Comparison of ENCODE assay signal across 22 cellular contexts in the genomic region with DNA sequence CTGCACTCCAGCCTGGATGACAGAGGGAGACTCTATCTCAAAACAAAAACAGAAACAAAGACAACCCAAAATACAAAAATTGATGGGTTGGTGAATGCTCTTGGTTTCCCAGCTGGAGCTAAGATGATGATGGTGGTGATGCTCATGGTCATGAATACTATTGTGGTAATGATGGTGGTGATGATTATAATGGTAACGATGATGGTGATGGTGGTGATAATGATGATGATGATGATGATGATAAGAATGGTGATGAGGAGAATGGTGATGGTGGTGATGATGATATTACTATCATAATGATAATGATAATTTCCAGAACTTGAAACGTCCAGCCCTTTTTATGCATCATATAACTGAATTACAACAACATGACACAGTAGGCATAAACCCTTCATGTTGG. TPM values are rescaled to one million over a fixed set of nuclear protein-coding genes. Genes with fewer than 3 reads are reported as not detected.
DNase-seq lines count a peak whose midpoint lies in the region; ATAC-seq and TF ChIP-seq lines count a peak whose summit lies in the region.
"Had no signal": no experiment of that assay in that cellular context is flagged by ENCODE, and none has a peak within 500 bp of the region (broad histone marks: within the 10 kb centered on the region; RNA-seq: fewer than 3 reads in every experiment).

No MANE protein-coding gene starts in this region.

- H3K36me3 Mint-ChIP-seq in CD4-positive, alpha-beta T cell (ENCODE audit: low read depth): peaks cover 65% of the 10 kb centered on the region
- peaks cover 58% of the 10 kb centered on the region for H3K36me3 Mint-ChIP-seq in activated T-helper 17 cell treated with anti-CD3 and anti-CD28 coated beads, Interleukin-2, amount 50 U/mL, for 72 hours (ENCODE audit: low read depth)
- peaks cover 5 to 42% (median 5%) of the 10 kb centered on the region in 3 donors for H3K36me3 Mint-ChIP-seq in naive thymus-derived CD8-positive, alpha-beta T cell

- intact Hi-C loops in CD4-positive, alpha-beta T cell (cut with DNase I, micrococcal nuclease): no loop called here

- H3K27me3 ChIP-seq in CD4-positive, alpha-beta T cell (ENCODE audit: control insufficient read depth, insufficient read depth, low read length): no peaks in the 10 kb centered on the region

- no peak for DNase-seq in activated CD4-positive, CD25-positive, alpha-beta regulatory T cell treated with anti-CD3 and anti-CD28 coated beads, Interleukin-2, amount 50 U/mL, for 72 hours
- no peak for DNase-seq in CD4-positive, alpha-beta T cell
- no peak for DNase-seq in naive thymus-derived CD8-positive, alpha-beta T cell
- no peak for DNase-seq in GM10266 (ENCODE audit: extremely low spot score)
- no peak for DNase-seq in DMS79 treated with DMSO at 0.1 percent for 48 hours (lab: John Stamatoyannopoulos, UW)
- DNase-seq: cerebellar nuclear complex; DMS79; dorsolateral prefrontal cortex; midbrain; psoas muscle; stimulated activated CD8-positive, alpha-beta memory T cell treated with anti-CD3 and anti-CD28 coated beads, Interleukin-4, amount 100 ng/mL, for 48 hours had no signal

- H3K9me3 Mint-ChIP-seq in CD4-positive, alpha-beta T cell: peaks cover 2% of the 10 kb centered on the region
- peaks cover 4% of the 10 kb centered on the region for H3K9me3 Mint-ChIP-seq in activated T-helper 17 cell treated with anti-CD3 and anti-CD28 coated beads, Interleukin-2, amount 50 U/mL, for 72 hours
- H3K9me3 Mint-ChIP-seq in naive thymus-derived CD8-positive, alpha-beta T cell: peaks cover 0 to 3% (median 0%) of the 10 kb centered on the region in 9 donors

- ATAC-seq in activated CD4-positive, CD25-positive, alpha-beta regulatory T cell treated with anti-CD3 and anti-CD28 coated beads, Interleukin-2, amount 50 U/mL, for 24 hours: peak; percentile 22 to 48
- no peak for ATAC-seq in CD4-positive, alpha-beta T cell (ENCODE audit: poor library complexity)
- peak; percentile 36 for ATAC-seq in activated T-helper 17 cell treated with anti-CD3 and anti-CD28 coated beads, Interleukin-2, amount 50 U/mL, for 72 hours (replicated peaks)
- no peak for ATAC-seq in naive thymus-derived CD8-positive, alpha-beta T cell
- ATAC-seq in HG02623 (IDR thresholded peaks at IDR 0.05; ENCODE audit: unreplicated experiment): no peak
- ATAC-seq: activated naive CD4-positive, alpha-beta T cell treated with anti-CD3 and anti-CD28 coated beads, Interleukin-2, amount 50 U/mL, for 72 hours; psoas muscle; WTC11 had no signal

- peak overlapping the region; percentile 86 for H3K27ac Mint-ChIP-seq in CD4-positive, alpha-beta T cell
- peak overlapping the region; percentile 77 for H3K27ac Mint-ChIP-seq in activated T-helper 17 cell treated with anti-CD3 and anti-CD28 coated beads, Interleukin-2, amount 50 U/mL, for 72 hours
- H3K27ac Mint-ChIP-seq in naive thymus-derived CD8-positive, alpha-beta T cell: peak overlapping the region in 9 of 10 donors; percentile 23 to 91 (median 60)
- H3K27ac Mint-ChIP-seq: WTC11 had no signal

- TF ChIP-seq CTCF in CD4-positive, alpha-beta T cell (IDR thresholded peaks at IDR 0.05): no peak
- TF ChIP-seq CTCF in GM10266 (IDR thresholded peaks at IDR 0.05; ENCODE audit: control insufficient read depth, insufficient read depth, low read depth, missing control alignments): no peak

- POLR2A ChIA-PET in CD4-positive, alpha-beta T cell (lab: Charles Lee): interaction anchor here (1.9 to 2.8 kb wide), 3 partner anchors 11 to 45 kb away, joined by 7 to 30 read pairs (median 20); a partner anchor contains a TSS
- POLR2A ChIA-PET in naive thymus-derived CD8-positive, alpha-beta T cell (lab: Charles Lee): interaction anchor here (0.6 to 2.2 kb wide), 3 partner anchors 12 to 55 kb away, joined by 4 to 10 read pairs (median 8); a partner anchor contains a TSS

- H3K4me1 Mint-ChIP-seq in CD4-positive, alpha-beta T cell (ENCODE audit: low read depth): peaks cover 79% of the 10 kb centered on the region
- H3K4me1 Mint-ChIP-seq in activated T-helper 17 cell treated with anti-CD3 and anti-CD28 coated beads, Interleukin-2, amount 50 U/mL, for 72 hours: peaks cover 53% of the 10 kb centered on the region
- peaks cover 40 to 84% (median 78%) of the 10 kb centered on the region in 4 donors for H3K4me1 Mint-ChIP-seq in naive thymus-derived CD8-positive, alpha-beta T cell
- H3K4me1 Mint-ChIP-seq: WTC11 had no signal

- H3K4me3 Mint-ChIP-seq in CD4-positive, alpha-beta T cell: no peak overlapping the region
- no peak overlapping the region for H3K4me3 Mint-ChIP-seq in activated T-helper 17 cell treated with anti-CD3 and anti-CD28 coated beads, Interleukin-2, amount 50 U/mL, for 72 hours
- peak overlapping the region in 1 of 10 donors; percentile 13 for H3K4me3 Mint-ChIP-seq in naive thymus-derived CD8-positive, alpha-beta T cell
- H3K4me3 Mint-ChIP-seq: WTC11 had no signal

- no peak overlapping the region for H3K27ac ChIP-seq in CD4-positive, alpha-beta T cell (ENCODE audit: low read depth, low read length)
- H3K27ac ChIP-seq: dorsolateral prefrontal cortex, psoas muscle had no signal

- no peaks in the 10 kb centered on the region for H3K9me3 ChIP-seq in CD4-positive, alpha-beta T cell (ENCODE audit: control insufficient read depth, low read length)
- H3K9me3 ChIP-seq: Caco-2 had no signal

- CTCF ChIA-PET in CD4-positive, alpha-beta T cell (lab: Charles Lee): interaction anchor here (1.9 to 3.1 kb wide), 3 partner anchors 10 to 51 kb away, joined by 5 to 18 read pairs (median 7); a partner anchor contains a TSS

- H3K27me3 Mint-ChIP-seq in CD4-positive, alpha-beta T cell: no peaks in the 10 kb centered on the region
- no peaks in the 10 kb centered on the region for H3K27me3 Mint-ChIP-seq in activated T-helper 17 cell treated with anti-CD3 and anti-CD28 coated beads, Interleukin-2, amount 50 U/mL, for 72 hours
- no peaks in the 10 kb centered on the region for H3K27me3 Mint-ChIP-seq in naive thymus-derived CD8-positive, alpha-beta T cell

RNA-seq across cellular contexts. Expression of a gene that starts 40.1 kb away (rescaled TPM):
- total RNA-seq in CD4-positive, alpha-beta T cell: 10 to 100 TPM; 70.0 to 70.1 TPM
- 100 to 1,000 TPM; 110 to 114 TPM for total RNA-seq in activated T-helper 17 cell treated with anti-CD3 and anti-CD28 coated beads, Interleukin-2, amount 50 U/mL, for 72 hours
- total RNA-seq in naive thymus-derived CD8-positive, alpha-beta T cell: 10 to 100 TPM; 79.5 to 85.0 TPM
- 10 to 100 TPM; 18.7 to 27.9 (median 19.9) TPM for polyA plus RNA-seq in naive thymus-derived CD8-positive, alpha-beta T cell
- total RNA-seq: A172, Caco-2, SK-MEL-5 had no signal
- polyA plus RNA-seq: neural cell had no signal

RNA-seq across cellular contexts. Expression of a gene that starts 45.4 kb away (rescaled TPM):
- total RNA-seq in CD4-positive, alpha-beta T cell: 10 to 100 TPM; 39.2 to 41.3 TPM
- total RNA-seq in activated T-helper 17 cell treated with anti-CD3 and anti-CD28 coated beads, Interleukin-2, amount 50 U/mL, for 72 hours: 10 to 100 TPM; 21.1 to 21.2 TPM
- total RNA-seq in naive thymus-derived CD8-positive, alpha-beta T cell: 10 to 100 TPM; 45.8 to 46.5 TPM
- 10 to 100 TPM; 23.0 to 47.3 (median 35.7) TPM for polyA plus RNA-seq in naive thymus-derived CD8-positive, alpha-beta T cell
- total RNA-seq: A172, H4, skeletal muscle tissue had no signal

Comparison
In these comparisons a context has a peak if more than half of its experiments do, and no peak if none do; other contexts are left out.
1. ATAC-seq: peak in activated CD4-positive, CD25-positive, alpha-beta regulatory T cell treated with anti-CD3 and anti-CD28 coated beads, Interleukin-2, amount 50 U/mL, for 24 hours (2 of 2) and activated T-helper 17 cell treated with anti-CD3 and anti-CD28 coated beads, Interleukin-2, amount 50 U/mL, for 72 hours (single experiment); none in CD4-positive, alpha-beta T cell (single experiment), naive thymus-derived CD8-positive, alpha-beta T cell (0 of 2) and HG02623 (single experiment).
2. Peak in every context shown above with its lines, with median percentiles within 50 percentile points of each other: H3K27ac Mint-ChIP-seq.